In genomic region chr20:290081-290831, GRCh38 we compare ENCODE assay signal across 8 cellular contexts. TPM values are rescaled to one million over a fixed set of nuclear protein-coding genes. Genes with fewer than 3 reads are reported as not detected.
DNase-seq lines count a peak whose midpoint lies in the region; ATAC-seq, FAIRE-seq and TF ChIP-seq lines count a peak whose summit lies in the region.

TSS of gene C20orf96 (minus strand) at chr20:290750. CDS start at chr20:290610, 140 bp downstream.

- FAIRE-seq in GM12892 (lab: Jason Lieb, UNC): peak; percentile 98

- ATAC-seq in HG02840 (IDR thresholded peaks at IDR 0.05; ENCODE audit: low FRiP score, unreplicated experiment): peak; percentile 74

- H3K4me1 ChIP-seq in right atrium auricular region: peaks cover 0 to 18% of the 10 kb centered on the region in 2 donors
- H3K4me1 ChIP-seq in vagina: peaks cover 18% of the 10 kb centered on the region

- peak within 1 kb of the TSS; percentile 64 to 66 for H3K4me3 ChIP-seq in right atrium auricular region
- peak within 1 kb of the TSS; percentile 65 to 71 for H3K4me3 ChIP-seq in vagina

- no peaks in the 10 kb centered on the region for H3K27me3 ChIP-seq in right atrium auricular region
- H3K27me3 ChIP-seq in vagina: no peaks in the 10 kb centered on the region

- TF ChIP-seq POLR2A in GM12892 (IDR thresholded peaks at IDR 0.05; ENCODE audit: low read depth, low read length): no peak
- TF ChIP-seq POLR2A in vagina (IDR thresholded peaks at IDR 0.05): no peak

- peak within 1 kb of the TSS; percentile 72 for H3K27ac Mint-ChIP-seq in T-helper 1 cell treated with Interleukin-12 subunit alpha and Interleukin-12 subunit beta and Interleukin-4 antibody, amounts not matched to agents 30 μg/mL and 1 μg/mL, for 36 hours

- H3K27me3 Mint-ChIP-seq in T-helper 1 cell treated with Interleukin-12 subunit alpha and Interleukin-12 subunit beta and Interleukin-4 antibody, amounts not matched to agents 30 μg/mL and 1 μg/mL, for 36 hours (ENCODE audit: low read depth): no peaks in the 10 kb centered on the region

- intact Hi-C loops in vagina (cut with DNase I): no loop called here

- H3K36me3 Mint-ChIP-seq in T-helper 1 cell treated with Interleukin-12 subunit alpha and Interleukin-12 subunit beta and Interleukin-4 antibody, amounts not matched to agents 30 μg/mL and 1 μg/mL, for 36 hours (ENCODE audit: low read depth): peaks cover 2% of the 10 kb centered on the region

- DNase-seq in GM12892 (ENCODE audit: insufficient read length) (peak; percentile 90), NCI-H146 treated with DMSO at 0.1 percent for 48 hours (lab: John Stamatoyannopoulos, UW; ENCODE audit: unreplicated experiment) (peak; percentile 91), amygdala (lab: John Stamatoyannopoulos, UW) (peak in 55 of 56 donors; percentile 31 to 90 (median 76)), right atrium auricular region (ENCODE audit: low spot score) (peak; percentile 90), putamen (ENCODE audit: low spot score) (peak; percentile 90), vagina (ENCODE audit: extremely low spot score in 2 of 2) (no peak)

- H3K27ac ChIP-seq in right atrium auricular region (peak within 1 kb of the TSS; percentile 77 to 81), vagina (peak within 1 kb of the TSS; percentile 84)

- no peaks in the 10 kb centered on the region for H3K9me3 Mint-ChIP-seq in T-helper 1 cell treated with Interleukin-12 subunit alpha and Interleukin-12 subunit beta and Interleukin-4 antibody, amounts not matched to agents 30 μg/mL and 1 μg/mL, for 36 hours

- H3K9me3 ChIP-seq in right atrium auricular region: no peaks in the 10 kb centered on the region
- no peaks in the 10 kb centered on the region for H3K9me3 ChIP-seq in vagina

- no peaks in the 10 kb centered on the region for H3K36me3 ChIP-seq in right atrium auricular region
- H3K36me3 ChIP-seq in vagina: no peaks in the 10 kb centered on the region

- H3K4me3 Mint-ChIP-seq in T-helper 1 cell treated with Interleukin-12 subunit alpha and Interleukin-12 subunit beta and Interleukin-4 antibody, amounts not matched to agents 30 μg/mL and 1 μg/mL, for 36 hours: no peak within 1 kb of the TSS

- peaks cover 19% of the 10 kb centered on the region for H3K4me1 Mint-ChIP-seq in T-helper 1 cell treated with Interleukin-12 subunit alpha and Interleukin-12 subunit beta and Interleukin-4 antibody, amounts not matched to agents 30 μg/mL and 1 μg/mL, for 36 hours (ENCODE audit: low read depth)

- TF ChIP-seq CTCF in right atrium auricular region (IDR thresholded peaks at IDR 0.05) (peak in 1 of 2 donors; percentile 32), vagina (IDR thresholded peaks at IDR 0.05) (peak in 1 of 3 experiments; percentile 48)

RNA-seq across cellular contexts. Expression of gene C20orf96, which starts in this region (rescaled TPM):
- polyA plus RNA-seq in GM12892 (2012; ENCODE audit: missing spikeins): 8.5 TPM
- 1 to 10 TPM; 2.4 to 3.4 TPM for total RNA-seq in right atrium auricular region
- 2.7 TPM for total RNA-seq in vagina

Comparison
In these comparisons a context has a peak if more than half of its experiments do, and no peak if none do; other contexts are left out.
1. DNase-seq: peak in GM12892 (single experiment), NCI-H146 treated with DMSO at 0.1 percent for 48 hours (single experiment), amygdala (55 of 56), right atrium auricular region (single experiment) and putamen (single experiment); none in vagina (0 of 2).